15 cellular contexts compared by ENCODE assay signal in genomic region chr6:134020543-134020942, GRCh38. TPM values are rescaled to one million over a fixed set of nuclear protein-coding genes. Genes with fewer than 3 reads are reported as not detected.
"Had no signal": no experiment of that assay in that cellular context is flagged by ENCODE, and none has a peak within 500 bp of the region (broad histone marks: within the 10 kb centered on the region; RNA-seq: fewer than 3 reads in every experiment).

No MANE protein-coding gene starts in this region.

- H3K9me3 ChIP-seq: stomach, tibial nerve had no signal

- H3K27ac ChIP-seq: foreskin keratinocyte, skin epidermis, tibial nerve had no signal

- H3K27me3 ChIP-seq: stomach, tibial nerve had no signal

- FAIRE-seq: bronchial epithelial cell had no signal

- H3K36me3 ChIP-seq: stomach, tibial nerve had no signal

- H3K4me1 ChIP-seq: foreskin keratinocyte, tibial nerve had no signal

- ATAC-seq: activated T-cell treated with anti-CD3 and anti-CD28 coated beads, Interleukin-2, amount 50 U/mL, for 4 hours; foreskin keratinocyte; left colon; natural killer cell treated with Interleukin-12 subunit alpha and Interleukin-12 subunit beta and Interleukin-15 and Interleukin-18, amount 100 ng/mL, for 72 hours had no signal

- DNase-seq: activated CD4-positive, alpha-beta memory T cell treated with anti-CD3 and anti-CD28 coated beads for 36 hours; activated CD4-positive, alpha-beta T cell treated with anti-CD3 and anti-CD28 coated beads for 1 hour; activated effector memory CD4-positive, alpha-beta T cell treated with anti-CD3 and anti-CD28 coated beads, Interleukin-2, amount 50 U/mL, for 16 hours; activated T-cell treated with anti-CD3 and anti-CD28 coated beads, Interleukin-2, amount 50 U/mL, for 4 hours; amygdala; foreskin keratinocyte; head of caudate nucleus; left colon; mammary epithelial cell; stimulated activated CD4-positive, alpha-beta T cell treated with anti-CD3 and anti-CD28 coated beads, Interleukin-4, amount 100 ng/mL, for 4 hours; stomach had no signal

- H3K4me3 ChIP-seq: skin epidermis, stomach, tibial nerve had no signal

RNA-seq across cellular contexts. Expression of gene SLC2A12, which starts 31.9 kb away (rescaled TPM):
- total RNA-seq: activated T-cell treated with anti-CD3 and anti-CD28 coated beads, Interleukin-2, amount 50 U/mL, for 4 hours; natural killer cell treated with Interleukin-12 subunit alpha and Interleukin-12 subunit beta and Interleukin-15 and Interleukin-18, amount 100 ng/mL, for 72 hours had no signal
